22 cellular contexts compared by ENCODE assay signal in the genomic region with DNA sequence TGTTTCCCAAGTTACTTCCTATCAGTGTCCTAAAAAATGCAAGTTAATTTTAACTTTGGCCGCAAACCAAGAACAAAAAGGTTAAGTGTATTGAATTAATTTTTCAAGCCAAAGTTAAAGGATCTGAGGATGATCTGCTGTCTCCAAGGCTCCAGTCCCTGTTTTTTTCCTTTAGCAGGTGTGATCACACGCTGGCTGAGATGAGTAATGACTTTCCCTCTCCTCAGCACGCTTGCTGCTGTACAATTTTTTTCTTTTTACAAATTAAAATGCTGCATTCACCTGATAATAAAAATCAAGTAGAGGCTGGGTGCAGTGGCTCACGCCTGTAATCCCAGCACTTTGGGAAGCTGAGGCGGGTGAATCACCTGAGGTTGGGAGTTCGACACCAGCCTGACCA. TPM values are rescaled to one million over a fixed set of nuclear protein-coding genes. Genes with fewer than 3 reads are reported as not detected.
"Had no signal": no experiment of that assay in that cellular context is flagged by ENCODE, and none has a peak within 500 bp of the region (broad histone marks: within the 10 kb centered on the region; RNA-seq: fewer than 3 reads in every experiment).

No MANE protein-coding gene starts in this region.

- H3K4me3 ChIP-seq: MG63, SJCRH30 had no signal

- H3K27ac ChIP-seq: RWPE1, SJCRH30 had no signal

- DNase-seq: IMR-90; Karpas-422; KG1; MG63; NCI-H1092; NCI-H1105 treated with DMSO at 0.1 percent for 48 hours; NCI-H1417 treated with DMSO at 0.1 percent for 48 hours; NCI-H146; NCI-H1694 treated with DMSO at 0.1 percent for 48 hours; NCI-H1930; NCI-H2081; NCI-H2107; NCI-H2227 treated with DMSO at 0.1 percent for 48 hours; NCI-H524; NCI-H526 treated with DMSO at 0.1 percent for 48 hours; NCI-H748 treated with DMSO at 0.1 percent for 48 hours; NK-92 treated with Interleukin-12 subunit alpha and Interleukin-12 subunit beta, amount 100 ng/mL, for 24 hours; PC-3; SHP77; SJCRH30 had no signal

- H3K27me3 ChIP-seq: MG63, SJCRH30 had no signal

- H3K4me1 ChIP-seq: SJCRH30 had no signal

- H3K9me3 ChIP-seq: MG63, SJCRH30 had no signal

- H3K36me3 ChIP-seq: MG63, SJCRH30 had no signal

RNA-seq across cellular contexts. Expression of gene TNFSF12, which starts 3.9 kb away (rescaled TPM):
- total RNA-seq: OCI-LY7, SJCRH30 had no signal

RNA-seq across cellular contexts. Expression of gene TNFSF13, which starts 13.6 kb away (rescaled TPM):
- total RNA-seq: IMR-90 had no signal
